ENCODE assay signal across 13 cellular contexts in the genomic region with DNA sequence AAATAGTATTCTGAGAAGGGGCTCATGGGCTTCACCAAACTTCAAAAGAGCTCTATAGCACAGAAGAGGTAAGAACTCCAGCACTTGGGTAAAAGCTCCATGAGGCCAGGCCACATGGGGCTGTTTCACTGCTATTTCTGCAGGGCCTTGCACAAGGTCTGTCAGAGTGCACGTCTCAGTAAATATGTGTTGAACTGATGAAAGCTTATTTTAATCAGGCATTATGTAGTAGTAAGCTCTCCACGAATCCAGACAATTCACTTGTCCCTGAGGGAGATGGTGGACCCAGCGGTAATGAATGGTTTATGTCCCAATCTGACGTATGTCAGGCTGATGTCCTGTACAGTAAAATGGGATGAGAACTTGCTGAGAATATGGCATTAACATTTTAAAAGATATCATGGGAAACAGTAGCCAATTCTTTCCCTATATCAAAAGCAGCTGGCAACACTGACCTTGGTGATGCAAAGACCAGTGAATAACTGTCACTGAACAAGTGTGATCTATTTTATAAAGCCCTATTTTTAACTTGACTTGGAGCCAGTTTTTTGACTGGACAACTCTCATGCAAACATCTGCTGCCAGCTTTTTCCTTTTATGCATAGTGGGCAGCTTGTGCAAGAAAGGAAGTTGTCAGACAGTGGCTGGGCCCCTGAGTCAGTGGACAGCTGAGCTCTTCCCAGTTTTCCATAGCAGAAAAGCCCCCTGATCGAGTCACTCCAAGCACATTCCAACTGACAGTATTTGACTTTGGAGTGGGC.
DNase-seq lines count a peak whose midpoint lies in the region; ATAC-seq and TF ChIP-seq lines count a peak whose summit lies in the region.
"Had no signal": no experiment of that assay in that cellular context is flagged by ENCODE, and none has a peak within 500 bp of the region (broad histone marks: within the 10 kb centered on the region; RNA-seq: fewer than 3 reads in every experiment).

No MANE protein-coding gene starts in this region.

- intact Hi-C loops in IMR-90 (cut with micrococcal nuclease), result no loop called here
- intact Hi-C loops in left lung (cut with DNase I), result no loop called here
- intact Hi-C loops in upper lobe of right lung (cut with DNase I), result no loop called here
- intact Hi-C loops in mucosa of descending colon (cut with DNase I, micrococcal nuclease), result no loop called here

- H2AFZ ChIP-seq in IMR-90 (replicated peaks; ENCODE audit: low read length, poor library complexity), result no peak overlapping the region

- peak overlapping the region; percentile 64; the same call in 1 of the 2 replicates for H3K18ac ChIP-seq in IMR-90 (ENCODE audit: low read depth, low read length)

- no peak overlapping the region for H3K56ac ChIP-seq in IMR-90 (ENCODE audit: extremely low read depth, insufficient read depth, low read length)

- TF ChIP-seq RAD21 in IMR-90 (IDR thresholded peaks at IDR 0.05; ENCODE audit: low read length), result no peak

- H4K5ac ChIP-seq in IMR-90 (ENCODE audit: low read depth, low read length), result peak overlapping the region; percentile 10; the same call in 1 of the 2 replicates

- H3K4me1 Mint-ChIP-seq in chondrocyte (ENCODE audit: low read depth), result peaks cover 55% of the 10 kb centered on the region
- H3K4me1 Mint-ChIP-seq: activated CD4-positive, alpha-beta memory T cell treated with anti-CD3 and anti-CD28 coated beads, Interleukin-2, amount 10 ng/mL, durations not matched to agents 7 days and 5 days; immature natural killer cell had no signal

- H3K9me3 ChIP-seq in IMR-90 (ENCODE audit: control insufficient read depth, insufficient read depth, low read length), result no peaks in the 10 kb centered on the region
- no peaks in the 10 kb centered on the region for H3K9me3 ChIP-seq in left lung
- no peaks in the 10 kb centered on the region for H3K9me3 ChIP-seq in upper lobe of right lung
- no peaks in the 10 kb centered on the region for H3K9me3 ChIP-seq in mucosa of descending colon
- H3K9me3 ChIP-seq: right lobe of liver had no signal

- peak overlapping the region; percentile 61 for H3K4ac ChIP-seq in IMR-90 (ENCODE audit: low read depth, low read length)

- peak overlapping the region; percentile 66; the same call in 1 of the 2 replicates for H3K14ac ChIP-seq in IMR-90 (replicated peaks; ENCODE audit: low read depth, low read length)

- no peaks in the 10 kb centered on the region for H3K36me3 Mint-ChIP-seq in chondrocyte (ENCODE audit: low read depth)
- H3K36me3 Mint-ChIP-seq: immature natural killer cell had no signal

- no peaks in the 10 kb centered on the region for H3K27me3 ChIP-seq in IMR-90 (ENCODE audit: control insufficient read depth, insufficient read depth, low read length)
- no peaks in the 10 kb centered on the region for H3K27me3 ChIP-seq in left lung
- no peaks in the 10 kb centered on the region for H3K27me3 ChIP-seq in upper lobe of right lung
- H3K27me3 ChIP-seq: cardiac muscle cell, right lobe of liver had no signal

- H3K9ac ChIP-seq in IMR-90 (ENCODE audit: low read depth, low read length), result no peak overlapping the region

- peak overlapping the region; percentile 43 for H2BK5ac ChIP-seq in IMR-90 (ENCODE audit: low read depth, low read length, poor library complexity, severe bottlenecking)

- 90% methylated on average over 2 of the region's 5 CpGs; no CpG with 5 or more reads in 1 of the 2 experiments for WGBS in IMR-90 (ENCODE audit: extremely low coverage in 2 of 2, insufficient read length in 1 of 2), 2 experiments

- peak overlapping the region; percentile 36; the same call in 1 of the 3 replicates for H2BK15ac ChIP-seq in IMR-90 (ENCODE audit: low read depth, low read length)

- DNase-seq in IMR-90, result peak; percentile 86
- no peak for DNase-seq in chondrocyte (ENCODE audit: low spot score)
- no peak for DNase-seq in left lung
- DNase-seq in upper lobe of right lung, result no peak
- DNase-seq in NOMO-1 (lab: John Stamatoyannopoulos, UW; ENCODE audit: unreplicated experiment in 2 of 2), result no peak
- no peak for DNase-seq in mucosa of descending colon
- DNase-seq: activated CD4-positive, alpha-beta memory T cell treated with anti-CD3 and anti-CD28 coated beads, Interleukin-2, amount 10 ng/mL, durations not matched to agents 7 days and 5 days; immature natural killer cell; NCI-H1436; right lobe of liver had no signal

- peak overlapping the region; percentile 61 for H2BK120ac ChIP-seq in IMR-90 (ENCODE audit: low read depth, low read length)

- H3K27ac ChIP-seq in IMR-90 (ENCODE audit: insufficient read depth, low read length), result no peak overlapping the region
- H3K27ac ChIP-seq in left lung, result peak overlapping the region; percentile 46 to 49
- peak overlapping the region; percentile 66 for H3K27ac ChIP-seq in upper lobe of right lung
- H3K27ac ChIP-seq: cardiac muscle cell, right lobe of liver had no signal

- peak overlapping the region; percentile 44 for H2AK5ac ChIP-seq in IMR-90 (ENCODE audit: low read depth, low read length)

- in situ Hi-C loops in IMR-90 (cut with MboI; ENCODE audit: low sequenced_read_pairs), result no loop called here

- ATAC-seq in IMR-90 (ENCODE audit: low read depth) (peak; percentile 66), left lung (peak; percentile 68), upper lobe of right lung (peak; percentile 38), HG02852 (IDR thresholded peaks at IDR 0.05; ENCODE audit: unreplicated experiment) (no peak), mucosa of descending colon (no peak)
- ATAC-seq: Panc1, right lobe of liver had no signal

- TF ChIP-seq CTCF in IMR-90 (conservative IDR thresholded peaks at IDR 0.05; ENCODE audit: low read depth, low read length) (no peak), chondrocyte (IDR thresholded peaks at IDR 0.05) (no peak), left lung (IDR thresholded peaks at IDR 0.05) (no peak), upper lobe of right lung (IDR thresholded peaks at IDR 0.05) (no peak), mucosa of descending colon (IDR thresholded peaks at IDR 0.05) (no peak)

- H3K9me1 ChIP-seq in IMR-90 (ENCODE audit: insufficient read depth, low read length), result peaks cover 8% of the 10 kb centered on the region; the same call in 1 of the 2 replicates

- H2AK9ac ChIP-seq in IMR-90 (replicated peaks; ENCODE audit: low read depth, low read length, poor library complexity), result no peak overlapping the region

- H4K20me1 ChIP-seq in IMR-90 (ENCODE audit: insufficient read depth, low read length), result no peaks in the 10 kb centered on the region

- no peaks in the 10 kb centered on the region for H3K27me3 Mint-ChIP-seq in chondrocyte (ENCODE audit: low read depth)

- H3K36me3 ChIP-seq in IMR-90 (ENCODE audit: control insufficient read depth, insufficient read depth, low read length) (no peaks in the 10 kb centered on the region), left lung (no peaks in the 10 kb centered on the region), upper lobe of right lung (no peaks in the 10 kb centered on the region), mucosa of descending colon (ENCODE audit: low read depth) (no peaks in the 10 kb centered on the region)
- H3K36me3 ChIP-seq: cardiac muscle cell, right lobe of liver had no signal

- POLR2A ChIA-PET in IMR-90 (lab: Charles Lee; ENCODE audit: unreplicated experiment), result no interaction called here

- no peaks in the 10 kb centered on the region for H3K79me1 ChIP-seq in IMR-90 (ENCODE audit: low read depth in 1 of 2, low read length in 2 of 2)

- H4K91ac ChIP-seq in IMR-90 (ENCODE audit: insufficient read depth, low read depth, low read length), result peak overlapping the region; percentile 35; the same call in 1 of the 2 replicates

- BruUV-seq in IMR-90 (replicated peaks; lab: Mats Ljungman, UMichigan), result no TSS peak

- H3K23ac ChIP-seq in IMR-90 (ENCODE audit: low read depth, low read length), result no peak overlapping the region

- peak overlapping the region; percentile 48 to 65; a peak in 3 of 4 replicates for H4K8ac ChIP-seq in IMR-90 (ENCODE audit: low read depth in 2 of 2, low read length in 2 of 2)

- peak overlapping the region; percentile 95 for H3K27ac Mint-ChIP-seq in chondrocyte (ENCODE audit: unreplicated experiment)
- H3K27ac Mint-ChIP-seq: activated CD4-positive, alpha-beta memory T cell treated with anti-CD3 and anti-CD28 coated beads, Interleukin-2, amount 10 ng/mL, durations not matched to agents 7 days and 5 days; immature natural killer cell had no signal

- CTCF ChIA-PET in IMR-90 (lab: Yijun Ruan, JAX), result interaction anchor here (0.6 kb wide), 1 partner anchor 112 kb away, joined by 3 read pairs; no protein-coding TSS in a partner anchor

- peaks cover 3% of the 10 kb centered on the region for H3K9me3 Mint-ChIP-seq in chondrocyte (ENCODE audit: low read depth)
- H3K9me3 Mint-ChIP-seq: activated CD4-positive, alpha-beta memory T cell treated with anti-CD3 and anti-CD28 coated beads, Interleukin-2, amount 10 ng/mL, durations not matched to agents 7 days and 5 days; immature natural killer cell had no signal

- no peak for TF ChIP-seq POLR2A in IMR-90 (IDR thresholded peaks at IDR 0.05; ENCODE audit: low read depth, low read length)

- dilution Hi-C loops in IMR-90 (cut with HindIII; ENCODE audit: low sequenced_read_pairs, unreplicated experiment), result no loop called here

- H3K4me3 Mint-ChIP-seq in chondrocyte (ENCODE audit: unreplicated experiment), result no peak overlapping the region
- H3K4me3 Mint-ChIP-seq: activated CD4-positive, alpha-beta memory T cell treated with anti-CD3 and anti-CD28 coated beads, Interleukin-2, amount 10 ng/mL, durations not matched to agents 7 days and 5 days; immature natural killer cell had no signal

- H3K4me1 ChIP-seq in IMR-90 (ENCODE audit: control insufficient read depth, insufficient read depth, low read length) (peaks cover 11% of the 10 kb centered on the region), left lung (peaks cover 0 to 9% of the 10 kb centered on the region in 2 donors), upper lobe of right lung (peaks cover 15% of the 10 kb centered on the region), mucosa of descending colon (ENCODE audit: low read depth) (no peaks in the 10 kb centered on the region)
- H3K4me1 ChIP-seq: right lobe of liver had no signal

- peak overlapping the region; percentile 7; the same call in 1 of the 2 replicates for H3K4me2 ChIP-seq in IMR-90 (ENCODE audit: low read depth, low read length)

- H3K4me3 ChIP-seq in IMR-90 (ENCODE audit: insufficient read depth, low read depth, low read length), result no peak overlapping the region
- H3K4me3 ChIP-seq in left lung, result no peak overlapping the region
- H3K4me3 ChIP-seq in upper lobe of right lung, result no peak overlapping the region
- H3K4me3 ChIP-seq in mucosa of descending colon, result no peak overlapping the region
- H3K4me3 ChIP-seq: cardiac muscle cell, right lobe of liver had no signal

- peak overlapping the region; percentile 28; the same call in 1 of the 2 replicates for H2BK20ac ChIP-seq in IMR-90 (ENCODE audit: low read depth, low read length)

TF ChIP-seq in IMR-90, 13 proteins besides CTCF, POLR2A, EP300 and RAD21:
- TF ChIP-seq CHD1 (IDR thresholded peaks at IDR 0.05; ENCODE audit: low read depth, low read length) (no peak), RFX5 (IDR thresholded peaks at IDR 0.05; ENCODE audit: low read depth, low read length) (no peak), CEBPB (IDR thresholded peaks at IDR 0.05; ENCODE audit: low read depth, low read length) (peak; percentile 92), MAFK (IDR thresholded peaks at IDR 0.05; ENCODE audit: low read depth, low read length) (peak; percentile 63), NFE2L2 (IDR thresholded peaks at IDR 0.05; ENCODE audit: low read depth, low read length) (no peak; the same call in 1 of the 2 replicates)

Comparison
In these comparisons a context has a peak if more than half of its experiments do, and no peak if none do; other contexts are left out.
1. ATAC-seq: peak in IMR-90 (single experiment), left lung (single experiment) and upper lobe of right lung (single experiment); none in HG02852 (single experiment) and mucosa of descending colon (single experiment).